Comparison of ENCODE assay signal across 22 cellular contexts in the genomic region with DNA sequence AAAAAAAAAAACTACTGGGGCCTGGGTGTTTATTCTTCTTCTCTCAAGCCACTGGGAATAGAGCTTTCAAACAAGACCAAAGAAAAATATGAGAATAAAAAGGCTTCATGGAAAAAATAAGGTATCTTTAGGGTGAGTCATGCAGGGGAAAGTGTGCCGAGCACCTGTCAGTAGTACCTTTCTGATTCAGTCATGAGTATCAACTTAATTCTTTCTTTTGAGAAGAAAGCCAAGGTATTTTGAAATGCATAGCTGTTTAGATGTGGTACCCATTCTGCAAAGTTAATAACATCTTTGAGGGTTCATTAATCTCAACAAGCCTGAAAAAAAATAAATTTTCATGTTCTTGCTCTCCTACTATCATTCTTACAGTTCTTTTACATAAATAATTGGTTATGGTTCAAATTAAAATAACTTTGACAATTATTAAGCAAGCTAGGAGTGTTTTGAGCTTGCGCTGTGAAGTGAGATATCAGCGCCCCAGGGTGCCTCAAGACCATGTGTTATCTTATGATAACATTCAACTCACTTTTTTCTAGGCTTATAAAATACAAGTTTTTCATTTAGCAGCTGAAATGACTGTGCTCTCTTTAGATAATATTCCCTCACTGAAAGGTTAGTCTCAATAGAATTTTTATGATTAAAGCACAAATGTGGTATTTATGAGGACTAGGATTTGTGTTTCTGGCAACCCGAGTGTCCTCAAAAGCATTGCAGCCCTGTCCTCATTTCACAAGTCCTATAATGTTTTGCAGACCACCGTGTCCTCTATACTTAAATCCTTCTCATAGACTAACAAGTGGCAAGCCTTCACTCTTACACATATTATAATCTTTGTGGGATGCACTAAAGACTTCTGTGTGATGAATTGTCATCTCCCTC.
DNase-seq lines count a peak whose midpoint lies in the region; ATAC-seq, FAIRE-seq and TF ChIP-seq lines count a peak whose summit lies in the region.
"Had no signal": no experiment of that assay in that cellular context is flagged by ENCODE, and none has a peak within 500 bp of the region (broad histone marks: within the 10 kb centered on the region; RNA-seq: fewer than 3 reads in every experiment).

No MANE protein-coding gene starts in this region.

- H3K4me1 ChIP-seq in mammary epithelial cell (ENCODE audit: insufficient read depth, low read length), result no peaks in the 10 kb centered on the region
- H3K4me1 ChIP-seq in endothelial cell of umbilical vein (ENCODE audit: control insufficient read depth, extremely low read depth, insufficient read depth, low read length), result peaks cover 23% of the 10 kb centered on the region
- no peaks in the 10 kb centered on the region for H3K4me1 ChIP-seq in esophagus squamous epithelium
- H3K4me1 ChIP-seq: Peyer's patch, SJCRH30 had no signal

- H4K20me1 ChIP-seq in mammary epithelial cell (ENCODE audit: insufficient read depth, low read length), result no peaks in the 10 kb centered on the region
- H4K20me1 ChIP-seq in endothelial cell of umbilical vein (replicated peaks; ENCODE audit: control insufficient read depth, extremely low read depth, insufficient read depth, low read length), result no peaks in the 10 kb centered on the region

- peak; percentile 9 for ATAC-seq in SK-N-SH treated with all-trans-retinoic acid at 6 μM for 48 hours
- no peak for ATAC-seq in HG03095 (IDR thresholded peaks at IDR 0.05; ENCODE audit: unreplicated experiment)
- no peak for ATAC-seq in GM21723 (IDR thresholded peaks at IDR 0.05; ENCODE audit: unreplicated experiment)
- ATAC-seq: GM12878 had no signal

- in situ Hi-C loops in mammary epithelial cell (cut with MboI; ENCODE audit: low sequenced_read_pairs in 2 of 2), result no loop called here

- H2AFZ ChIP-seq in mammary epithelial cell (ENCODE audit: low read depth, low read length) (no peak overlapping the region), endothelial cell of umbilical vein (ENCODE audit: low read depth, low read length) (peak overlapping the region; percentile 93)

- dilution Hi-C loops in mammary epithelial cell (cut with HindIII; ENCODE audit: low sequenced_read_pairs) (no loop called here), endothelial cell of umbilical vein (cut with MboI; ENCODE audit: extremely low pct_ligation_motif_present, low sequenced_read_pairs) (no loop called here)

- no peaks in the 10 kb centered on the region for H3K79me2 ChIP-seq in mammary epithelial cell (ENCODE audit: insufficient read depth, low read length)
- H3K79me2 ChIP-seq in endothelial cell of umbilical vein (ENCODE audit: control insufficient read depth, insufficient read depth, low read length), result no peaks in the 10 kb centered on the region

- H3K36me3 ChIP-seq in mammary epithelial cell (ENCODE audit: insufficient read depth, low read length), result no peaks in the 10 kb centered on the region
- no peaks in the 10 kb centered on the region for H3K36me3 ChIP-seq in endothelial cell of umbilical vein (ENCODE audit: control insufficient read depth in 2 of 2, extremely low read depth in 1 of 2, insufficient read depth in 2 of 2, low read length in 2 of 2)
- no peaks in the 10 kb centered on the region for H3K36me3 ChIP-seq in esophagus squamous epithelium
- H3K36me3 ChIP-seq: Peyer's patch, SJCRH30 had no signal

- H3K4me2 ChIP-seq in mammary epithelial cell (ENCODE audit: insufficient read depth, low read depth, low read length), result no peak overlapping the region
- H3K4me2 ChIP-seq in endothelial cell of umbilical vein (ENCODE audit: insufficient read depth, low read length), result peak overlapping the region; percentile 93

- TF ChIP-seq POLR2A in endothelial cell of umbilical vein (IDR thresholded peaks at IDR 0.05; ENCODE audit: low read depth, low read length) (no peak), esophagus squamous epithelium (IDR thresholded peaks at IDR 0.05) (no peak)

- H3K9me1 ChIP-seq in endothelial cell of umbilical vein (replicated peaks; ENCODE audit: control insufficient read depth, extremely low read depth, insufficient read depth, low read length), result no peaks in the 10 kb centered on the region

- FAIRE-seq in endothelial cell of umbilical vein (lab: Jason Lieb, UNC), result no peak
- FAIRE-seq: D721Med, GM12878, H1 had no signal

- no peak overlapping the region for H3K27ac Mint-ChIP-seq in MCF 10A (ENCODE audit: low read depth, unreplicated experiment)
- H3K27ac Mint-ChIP-seq: T-helper 1 cell treated with Interleukin-12 subunit alpha and Interleukin-12 subunit beta and Interleukin-4 antibody, amounts not matched to agents 30 μg/mL and 1 μg/mL, for 36 hours had no signal

- 21% methylated on average over 5 of the region's 5 CpGs for WGBS in mammary epithelial cell (ENCODE audit: low coverage, missing lambda C conversion rate)
- WGBS in esophagus squamous epithelium, 2 donors, result 53 to 59% methylated on average over 5 of the region's 5 CpGs

- no peak overlapping the region for H3K4me3 Mint-ChIP-seq in MCF 10A (ENCODE audit: unreplicated experiment)
- H3K4me3 Mint-ChIP-seq: T-helper 1 cell treated with Interleukin-12 subunit alpha and Interleukin-12 subunit beta and Interleukin-4 antibody, amounts not matched to agents 30 μg/mL and 1 μg/mL, for 36 hours had no signal

- no peaks in the 10 kb centered on the region for H3K36me3 Mint-ChIP-seq in MCF 10A (ENCODE audit: insufficient read depth, unreplicated experiment)

- no peaks in the 10 kb centered on the region for H3K27me3 Mint-ChIP-seq in MCF 10A (ENCODE audit: insufficient read depth, unreplicated experiment)

- H3K4me1 Mint-ChIP-seq in MCF 10A (ENCODE audit: insufficient read depth, unreplicated experiment), result peaks cover 8% of the 10 kb centered on the region

- no peaks in the 10 kb centered on the region for H3K9me3 Mint-ChIP-seq in MCF 10A (ENCODE audit: unreplicated experiment)
- H3K9me3 Mint-ChIP-seq: T-helper 1 cell treated with Interleukin-12 subunit alpha and Interleukin-12 subunit beta and Interleukin-4 antibody, amounts not matched to agents 30 μg/mL and 1 μg/mL, for 36 hours had no signal

- no TSS peak for BruUV-seq in MCF 10A (replicated peaks; lab: Mats Ljungman, UMichigan)
- BruUV-seq in mammary epithelial cell (replicated peaks; lab: Mats Ljungman, UMichigan), result no TSS peak
- no TSS peak for BruUV-seq in endothelial cell of umbilical vein (replicated peaks; lab: Mats Ljungman, UMichigan)

- POLR2A ChIA-PET in MCF 10A (lab: Yijun Ruan, JAX), result interaction anchor here (0.6 kb wide), 1 partner anchor 56 kb away, joined by 3 read pairs; no protein-coding TSS in a partner anchor
- POLR2A ChIA-PET in endothelial cell of umbilical vein (lab: Charles Lee), result no interaction called here

- no peak for TF ChIP-seq CTCF in MCF 10A (IDR thresholded peaks at IDR 0.05; ENCODE audit: unreplicated experiment)
- no peak for TF ChIP-seq CTCF in mammary epithelial cell (conservative IDR thresholded peaks at IDR 0.05 in 1 of 2, IDR thresholded peaks at IDR 0.05 in 1 of 2; ENCODE audit: extremely low read depth in 1 of 2, insufficient read depth in 1 of 2, low read depth in 1 of 2, low read length in 2 of 2)
- TF ChIP-seq CTCF in endothelial cell of umbilical vein (IDR thresholded peaks at IDR 0.05; ENCODE audit: extremely low read depth in 1 of 2, insufficient read depth in 1 of 2, low read depth in 1 of 2, low read length in 2 of 2), result no peak
- no peak for TF ChIP-seq CTCF in esophagus squamous epithelium (IDR thresholded peaks at IDR 0.05)
- no peak for TF ChIP-seq CTCF in GM20000 (IDR thresholded peaks at IDR 0.05; ENCODE audit: extremely low read depth, missing control alignments)

- CTCF ChIA-PET in MCF 10A (lab: Yijun Ruan, JAX), result interaction anchor here (0.6 to 1.0 kb wide), 4 partner anchors 10 to 201 kb away, joined by 3 to 6 read pairs (median 3); no protein-coding TSS in a partner anchor
- CTCF ChIA-PET in mammary epithelial cell (lab: Charles Lee; ENCODE audit: low non-redundant PET), result no interaction called here
- CTCF ChIA-PET in endothelial cell of umbilical vein (lab: Charles Lee), result interaction anchor here (0.9 to 2.9 kb wide), 12 partner anchors 9 to 270 kb away, joined by 3 to 13 read pairs (median 3); no protein-coding TSS in a partner anchor

- no peaks in the 10 kb centered on the region for H3K9me3 ChIP-seq in mammary epithelial cell (replicated peaks; ENCODE audit: insufficient read depth, low read length)
- no peaks in the 10 kb centered on the region for H3K9me3 ChIP-seq in endothelial cell of umbilical vein (replicated peaks; ENCODE audit: control insufficient read depth, insufficient read depth, low read length)
- no peaks in the 10 kb centered on the region for H3K9me3 ChIP-seq in esophagus squamous epithelium
- H3K9me3 ChIP-seq: Peyer's patch, SJCRH30 had no signal

- no peak overlapping the region for H3K4me3 ChIP-seq in mammary epithelial cell (replicated peaks in 1 of 3; ENCODE audit: insufficient read depth in 1 of 3, low read depth in 2 of 3, low read length in 3 of 3)
- H3K4me3 ChIP-seq in endothelial cell of umbilical vein (replicated peaks in 1 of 3; ENCODE audit: insufficient read depth in 1 of 3, low read depth in 1 of 3, low read length in 3 of 3), result no peak overlapping the region
- no peak overlapping the region for H3K4me3 ChIP-seq in esophagus squamous epithelium
- H3K4me3 ChIP-seq: GM12878, Peyer's patch, SJCRH30 had no signal

- no peaks in the 10 kb centered on the region for H3K27me3 ChIP-seq in mammary epithelial cell (ENCODE audit: insufficient read depth, low read length)
- no peaks in the 10 kb centered on the region for H3K27me3 ChIP-seq in endothelial cell of umbilical vein (ENCODE audit: control insufficient read depth in 2 of 2, insufficient read depth in 2 of 2, low read length in 2 of 2)
- H3K27me3 ChIP-seq in esophagus squamous epithelium, result no peaks in the 10 kb centered on the region
- H3K27me3 ChIP-seq: Peyer's patch, SJCRH30 had no signal

- intact Hi-C loops in MCF 10A (cut with micrococcal nuclease) (no loop called here), mammary epithelial cell (cut with micrococcal nuclease) (no loop called here), endothelial cell of umbilical vein (cut with micrococcal nuclease) (loop anchor here (2.0 kb wide), 1 partner anchor 126 kb away; no protein-coding TSS in a partner anchor), esophagus squamous epithelium (cut with DNase I) (no loop called here)

- no peak overlapping the region for H3K9ac ChIP-seq in mammary epithelial cell (ENCODE audit: insufficient read depth, low read length)
- H3K9ac ChIP-seq in endothelial cell of umbilical vein (replicated peaks; ENCODE audit: extremely low read depth, insufficient read depth, low read length), result no peak overlapping the region

- H3K27ac ChIP-seq in mammary epithelial cell (ENCODE audit: insufficient read depth, low read depth, low read length) (no peak overlapping the region), endothelial cell of umbilical vein (ENCODE audit: insufficient read depth, low read depth, low read length) (peak overlapping the region; percentile 59), esophagus squamous epithelium (no peak overlapping the region)
- H3K27ac ChIP-seq: C4-2B, Peyer's patch, SJCRH30 had no signal

- DNase-seq in MCF 10A (ENCODE audit: unreplicated experiment), result peak; percentile 14
- DNase-seq in mammary epithelial cell, result no peak
- peak; percentile 35 for DNase-seq in endothelial cell of umbilical vein (ENCODE audit: low read depth, low spot score)
- no peak for DNase-seq in esophagus squamous epithelium (lab: John Stamatoyannopoulos, UW)
- DNase-seq in GM20000 (ENCODE audit: low spot score), result no peak
- DNase-seq: AML-193, DND-41, NCI-H1092 treated with DMSO at 0.1 percent for 48 hours, NCI-H1436 treated with DMSO at 0.1 percent for 48 hours, NCI-H2029, NCI-H510A treated with DMSO at 0.1 percent for 48 hours, NCI-H748 treated with DMSO at 0.1 percent for 48 hours, Peyer's patch, SJCRH30 had no signal

Comparison
In these comparisons a context has a peak if more than half of its experiments do, and no peak if none do; other contexts are left out.
1. DNase-seq: peak in MCF 10A (single experiment) and endothelial cell of umbilical vein (single experiment); none in mammary epithelial cell (single experiment), esophagus squamous epithelium (single experiment) and GM20000 (single experiment).